1 cellular context compared by ENCODE assay signal in genomic region chr11:64606796-64607380, GRCh38.
TF ChIP-seq lines count a peak whose summit lies in the region.

No MANE protein-coding gene starts in this region.

TF ChIP-seq in K562, 482 proteins besides CTCF, POLR2A, EP300 and RAD21:
- peak in 1 of 2 experiments; percentile 46 for TF ChIP-seq E2F6 (IDR thresholded peaks at IDR 0.05; ENCODE audit: borderline replicate concordance in 1 of 2, extremely low read depth in 1 of 2, insufficient read depth in 1 of 2, insufficient read length in 1 of 2, low read depth in 1 of 2, low read length in 1 of 2, poor library complexity in 1 of 2, severe bottlenecking in 1 of 2)
- TF ChIP-seq ZNF740 (CRISPR knock-in tag; IDR thresholded peaks at IDR 0.05), result no peak
- no peak for TF ChIP-seq ZNF740 (tag; IDR thresholded peaks at IDR 0.05)
- TF ChIP-seq BHLHE40 (IDR thresholded peaks at IDR 0.05; ENCODE audit: low read length), result peak; percentile 23; the same call in 1 of the 2 replicates
